In the genomic region with DNA sequence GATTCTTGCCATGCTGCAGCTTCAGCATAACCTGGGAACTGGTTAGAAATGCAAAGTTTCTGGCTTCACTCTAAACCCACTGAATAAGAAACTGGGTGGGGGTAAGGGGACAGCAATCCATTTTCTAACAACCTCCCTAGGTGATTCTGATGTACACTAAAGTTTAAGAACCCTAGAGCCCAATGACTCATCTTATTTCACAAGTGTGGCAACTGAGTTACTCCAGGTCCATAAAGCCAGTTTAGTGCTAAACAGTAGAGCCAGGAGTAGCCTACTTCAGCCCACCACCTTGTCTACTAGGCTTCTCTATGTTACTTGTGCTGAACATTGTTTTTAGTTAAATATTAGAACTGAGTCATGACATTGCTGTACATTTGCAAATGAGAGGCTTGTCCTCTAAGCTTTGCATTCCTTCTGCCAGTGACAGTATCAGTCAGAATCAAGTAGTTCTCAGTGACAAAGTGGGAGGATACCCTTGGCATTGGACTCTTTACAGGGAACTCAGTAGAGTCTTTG, we compare ENCODE assay signal across 14 cellular contexts.
DNase-seq lines count a peak whose midpoint lies in the region; ATAC-seq and TF ChIP-seq lines count a peak whose summit lies in the region.
"Had no signal": no experiment of that assay in that cellular context is flagged by ENCODE, and none has a peak within 500 bp of the region (broad histone marks: within the 10 kb centered on the region; RNA-seq: fewer than 3 reads in every experiment).

No MANE protein-coding gene starts in this region.

- H3K9me3 ChIP-seq in MM.1S (replicated peaks; ENCODE audit: insufficient read depth, low read length) = no peaks in the 10 kb centered on the region
- H3K9me3 ChIP-seq in hepatocyte (ENCODE audit: low read depth) = no peaks in the 10 kb centered on the region
- no peaks in the 10 kb centered on the region for H3K9me3 ChIP-seq in adrenal gland (replicated peaks in 1 of 3)

- H3K4me3 ChIP-seq in MM.1S (ENCODE audit: low read length) = no peak overlapping the region
- no peak overlapping the region for H3K4me3 ChIP-seq in hepatocyte
- H3K4me3 ChIP-seq in adrenal gland = no peak overlapping the region
- no peak overlapping the region for H3K4me3 ChIP-seq in GM23338

- TF ChIP-seq POLR2A in adrenal gland (IDR thresholded peaks at IDR 0.05) = no peak

- H3K4me1 Mint-ChIP-seq in GM23338 = peaks cover 24% of the 10 kb centered on the region

- H3K4me2 ChIP-seq in MM.1S (ENCODE audit: low read depth, low read length) = peak overlapping the region; percentile 74
- H3K4me2 ChIP-seq in hepatocyte = peak overlapping the region; percentile 11
- H3K4me2 ChIP-seq in GM23338 = no peak overlapping the region

- ATAC-seq in GM18508 (IDR thresholded peaks at IDR 0.05; ENCODE audit: insufficient read depth, unreplicated experiment) = peak; percentile 1
- ATAC-seq in HG02571 (IDR thresholded peaks at IDR 0.05; ENCODE audit: unreplicated experiment) = peak; percentile 1
- ATAC-seq in GM19463 (IDR thresholded peaks at IDR 0.05; ENCODE audit: unreplicated experiment) = no peak
- no peak for ATAC-seq in GM23338

- H3K9ac ChIP-seq in MM.1S (ENCODE audit: low read length) = no peak overlapping the region

- H3K27me3 ChIP-seq in MM.1S (replicated peaks; ENCODE audit: insufficient read depth, low read length) (no peaks in the 10 kb centered on the region), hepatocyte (no peaks in the 10 kb centered on the region), adrenal gland (no peaks in the 10 kb centered on the region), GM23338 (ENCODE audit: insufficient read depth) (no peaks in the 10 kb centered on the region)

- H3K4me1 ChIP-seq in MM.1S (ENCODE audit: low read length) (peaks cover 61% of the 10 kb centered on the region), hepatocyte (ENCODE audit: insufficient read depth) (peaks cover 27% of the 10 kb centered on the region), adrenal gland (replicated peaks in 1 of 2) (peaks cover 0 to 3% of the 10 kb centered on the region in 2 donors), GM23338 (ENCODE audit: insufficient read depth) (peaks cover 19% of the 10 kb centered on the region)

- H3F3A ChIP-seq in MM.1S (ENCODE audit: insufficient read depth, low read length) (peaks cover 60% of the 10 kb centered on the region), GM23338 (replicated peaks; ENCODE audit: low read depth) (no peaks in the 10 kb centered on the region)

- H3K36me3 ChIP-seq in MM.1S (replicated peaks; ENCODE audit: insufficient read depth, low read length) (no peaks in the 10 kb centered on the region), hepatocyte (replicated peaks; ENCODE audit: insufficient read depth, low read depth) (no peaks in the 10 kb centered on the region), adrenal gland (replicated peaks in 1 of 2) (no peaks in the 10 kb centered on the region), GM23338 (ENCODE audit: insufficient read depth) (no peaks in the 10 kb centered on the region)

- no peak overlapping the region for H3K4me3 Mint-ChIP-seq in GM23338
- H3K4me3 Mint-ChIP-seq: CD4-positive, alpha-beta memory T cell had no signal

- DNase-seq in MM.1S (no peak), hepatocyte (ENCODE audit: low spot score) (no peak), dedifferentiated amniotic fluid mesenchymal stem cell (ENCODE audit: extremely low spot score) (no peak), adrenal gland (no peak), GM23338 (ENCODE audit: low spot score) (no peak)
- DNase-seq: aorta; CD4-positive, alpha-beta memory T cell; cortex of kidney; NCI-H1105; posterior cingulate gyrus; stimulated activated CD4-positive, alpha-beta T cell treated with anti-CD3 and anti-CD28 coated beads, Interleukin-12 subunit alpha, Interleukin-12 subunit beta, amount 100 ng/mL, for 4 hours had no signal

- H3K36me3 Mint-ChIP-seq in GM23338 (ENCODE audit: low read depth) = peaks cover 16% of the 10 kb centered on the region; the same call in 2 of the 3 replicates
- H3K36me3 Mint-ChIP-seq: CD4-positive, alpha-beta memory T cell had no signal

- H4K20me1 ChIP-seq in MM.1S (ENCODE audit: insufficient read depth, low read length) (no peaks in the 10 kb centered on the region), hepatocyte (ENCODE audit: insufficient read depth, poor library complexity, severe bottlenecking) (no peaks in the 10 kb centered on the region), GM23338 (replicated peaks; ENCODE audit: insufficient read depth) (no peaks in the 10 kb centered on the region; the same call in none of the 2 replicates)

- H3K79me2 ChIP-seq in MM.1S (ENCODE audit: low read length) (no peaks in the 10 kb centered on the region), hepatocyte (no peaks in the 10 kb centered on the region), GM23338 (replicated peaks; ENCODE audit: insufficient read depth) (peaks cover 8% of the 10 kb centered on the region; the same call in 1 of the 2 replicates)

- H3K27ac ChIP-seq in MM.1S (ENCODE audit: low read length) (peak overlapping the region; percentile 83; the same call in 1 of the 2 replicates), hepatocyte (peak overlapping the region; percentile 81), adrenal gland (no peak overlapping the region), GM23338 (ENCODE audit: low read depth) (no peak overlapping the region)

- intact Hi-C loops in adrenal gland (cut with DNase I) = no loop called here

- no peak for TF ChIP-seq CTCF in MM.1S (IDR thresholded peaks at IDR 0.05; ENCODE audit: low read length)
- TF ChIP-seq CTCF in hepatocyte (IDR thresholded peaks at IDR 0.05; ENCODE audit: poor library complexity) = no peak
- TF ChIP-seq CTCF in adrenal gland (IDR thresholded peaks at IDR 0.05) = no peak
- TF ChIP-seq CTCF in GM23338 (conservative IDR thresholded peaks at IDR 0.05; ENCODE audit: low read depth in 2 of 2) = no peak

- H2AFZ ChIP-seq in MM.1S (ENCODE audit: low read length) (peak overlapping the region; percentile 39; the same call in 1 of the 2 replicates), hepatocyte (no peak overlapping the region), GM23338 (no peak overlapping the region)

- H3K9me3 Mint-ChIP-seq in GM23338 = no peaks in the 10 kb centered on the region
- H3K9me3 Mint-ChIP-seq: CD4-positive, alpha-beta memory T cell had no signal

- peaks cover 2% of the 10 kb centered on the region for H3K27me3 Mint-ChIP-seq in GM23338 (ENCODE audit: insufficient read depth, low read depth, poor library complexity)
- H3K27me3 Mint-ChIP-seq: CD4-positive, alpha-beta memory T cell had no signal

- H3K9me2 ChIP-seq in MM.1S (replicated peaks; ENCODE audit: insufficient read depth, low read length) (no peaks in the 10 kb centered on the region), hepatocyte (replicated peaks; ENCODE audit: insufficient read depth) (no peaks in the 10 kb centered on the region), GM23338 (ENCODE audit: insufficient read depth) (no peaks in the 10 kb centered on the region)

- H3K27ac Mint-ChIP-seq in GM23338 = no peak overlapping the region
- H3K27ac Mint-ChIP-seq: CD4-positive, alpha-beta memory T cell had no signal

TF ChIP-seq in GM23338, 12 proteins besides CTCF, POLR2A, EP300 and RAD21:
- no peak for TF ChIP-seq ZNF114 (CRISPR knock-in tag; IDR thresholded peaks at IDR 0.05)
- TF ChIP-seq CREB1 (CRISPR knock-in tag; IDR thresholded peaks at IDR 0.05; ENCODE audit: low read depth) = no peak
- TF ChIP-seq EZH2 (IDR thresholded peaks at IDR 0.05; ENCODE audit: low read depth, unreplicated experiment) = no peak
- TF ChIP-seq POLR2AphosphoS5 (IDR thresholded peaks at IDR 0.05; ENCODE audit: low read depth) = no peak

Comparison
In these comparisons a context has a peak if more than half of its experiments do, and no peak if none do; other contexts are left out.
1. ATAC-seq: peak in GM18508 (single experiment) and HG02571 (single experiment); none in GM19463 (single experiment) and GM23338 (single experiment).
2. H3K27ac ChIP-seq: peak in MM.1S (single experiment) and hepatocyte (single experiment); none in adrenal gland (0 of 5) and GM23338 (single experiment).